8 cellular contexts compared by ENCODE assay signal in the genomic region with DNA sequence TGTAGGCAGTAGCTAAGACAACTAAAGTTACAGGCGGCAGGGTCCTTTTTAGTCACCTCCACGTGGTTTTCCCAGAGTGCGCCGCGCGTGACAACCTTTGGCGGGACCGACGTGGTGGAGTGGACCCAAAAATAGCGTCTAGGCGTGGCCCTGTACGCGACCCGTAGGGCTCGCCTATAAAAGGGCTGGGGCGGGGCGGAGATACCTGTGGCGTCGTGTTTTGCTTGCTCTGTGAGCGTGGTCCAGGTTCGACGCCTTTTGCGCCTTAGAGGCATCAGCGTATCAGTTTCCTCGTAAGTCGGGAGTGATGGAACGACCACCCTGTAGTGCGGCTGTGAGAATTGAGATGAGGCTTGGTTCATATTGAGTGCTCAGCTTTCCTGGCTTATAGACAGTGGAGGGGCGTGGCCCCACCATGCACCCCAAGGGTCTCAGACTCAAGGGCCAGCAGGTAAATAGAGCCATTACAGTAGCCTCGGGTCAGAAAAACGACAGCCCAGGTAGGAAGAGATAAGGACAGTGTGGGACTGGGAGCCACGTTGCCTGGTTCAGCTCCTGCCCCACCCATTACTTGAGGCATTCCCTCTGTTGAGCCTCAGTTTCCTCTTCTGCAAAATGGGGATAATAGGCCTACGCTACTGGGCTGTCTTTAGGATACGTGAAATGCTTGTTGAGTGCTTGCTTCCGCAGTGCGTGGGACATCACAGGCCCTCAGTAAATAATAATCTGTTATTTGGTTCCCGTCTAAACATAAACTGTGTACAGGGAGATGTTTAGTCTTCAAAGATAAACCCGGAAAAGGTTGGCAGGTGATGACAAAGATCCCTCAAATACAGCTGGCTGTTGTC. TPM values are rescaled to one million over a fixed set of nuclear protein-coding genes. Genes with fewer than 3 reads are reported as not detected.
DNase-seq lines count a peak whose midpoint lies in the region; ATAC-seq and TF ChIP-seq lines count a peak whose summit lies in the region.

No MANE protein-coding gene starts in this region.

- POLR2A ChIA-PET in activated CD8-positive, alpha-beta T cell treated with anti-CD3 and anti-CD28 coated beads for 36 hours (lab: Charles Lee): interaction anchor here (0.8 to 2.6 kb wide), 9 partner anchors 16 to 233 kb away, joined by 3 to 12 read pairs (median 6); a partner anchor contains a TSS
- POLR2A ChIA-PET in naive thymus-derived CD8-positive, alpha-beta T cell (lab: Charles Lee): interaction anchor here (0.6 to 2.3 kb wide), 28 partner anchors 8 to 1264 kb away, joined by 3 to 20 read pairs (median 4); a partner anchor contains a TSS

- H3K4me3 ChIP-seq in epithelial cell of proximal tubule (ENCODE audit: low read depth, low read length): peak overlapping the region; percentile 58

- peaks cover 10% of the 10 kb centered on the region for H3K9me3 Mint-ChIP-seq in activated CD8-positive, alpha-beta T cell treated with anti-CD3 and anti-CD28 coated beads for 36 hours
- peaks cover 0 to 11% (median 5%) of the 10 kb centered on the region in 9 donors for H3K9me3 Mint-ChIP-seq in naive thymus-derived CD8-positive, alpha-beta T cell

- H3K4me1 Mint-ChIP-seq in activated CD8-positive, alpha-beta T cell treated with anti-CD3 and anti-CD28 coated beads for 36 hours (ENCODE audit: low read depth): peaks cover 16% of the 10 kb centered on the region
- H3K4me1 Mint-ChIP-seq in naive thymus-derived CD8-positive, alpha-beta T cell: peaks cover 8 to 16% (median 15%) of the 10 kb centered on the region in 4 donors

- intact Hi-C loops in activated CD8-positive, alpha-beta T cell treated with anti-CD3 and anti-CD28 coated beads for 36 hours (cut with micrococcal nuclease): no loop called here

- peak; percentile 79 for DNase-seq in DMS53 treated with DMSO at 0.1 percent for 48 hours (lab: John Stamatoyannopoulos, UW; ENCODE audit: unreplicated experiment)
- DNase-seq in NCI-H748 (lab: John Stamatoyannopoulos, UW; ENCODE audit: unreplicated experiment): peak; percentile 90
- peak; percentile 92 for DNase-seq in activated CD8-positive, alpha-beta T cell treated with anti-CD3 and anti-CD28 coated beads for 36 hours
- DNase-seq in epithelial cell of proximal tubule (ENCODE audit: low read depth): no peak
- DNase-seq in naive thymus-derived CD8-positive, alpha-beta T cell: peak in 6 of 10 donors; percentile 59 to 92 (median 76)
- peak; percentile 84 for DNase-seq in stimulated activated naive CD8-positive, alpha-beta T cell treated with anti-CD3 and anti-CD28 coated beads, Interleukin-15, Interleukin-2, amounts not matched to agents 100 U/mL and 50 U/mL, for 24 hours

- H3K27ac Mint-ChIP-seq in activated CD8-positive, alpha-beta T cell treated with anti-CD3 and anti-CD28 coated beads for 36 hours: peak overlapping the region; percentile 99
- H3K27ac Mint-ChIP-seq in naive thymus-derived CD8-positive, alpha-beta T cell: peak overlapping the region; percentile 98 to 100 (median 100)

- no peak for TF ChIP-seq CTCF in activated CD8-positive, alpha-beta T cell treated with anti-CD3 and anti-CD28 coated beads for 36 hours (IDR thresholded peaks at IDR 0.05)
- no peak for TF ChIP-seq CTCF in epithelial cell of proximal tubule (conservative IDR thresholded peaks at IDR 0.05; ENCODE audit: low read depth, low read length)

- CTCF ChIA-PET in activated CD8-positive, alpha-beta T cell treated with anti-CD3 and anti-CD28 coated beads for 36 hours (lab: Charles Lee): interaction anchor here (1.0 to 3.6 kb wide), 14 partner anchors 8 to 136 kb away, joined by 3 to 40 read pairs (median 3); a partner anchor contains a TSS

- ATAC-seq in HG02852 (IDR thresholded peaks at IDR 0.05; ENCODE audit: unreplicated experiment): peak; percentile 16
- peak; percentile 50 for ATAC-seq in activated CD8-positive, alpha-beta T cell treated with anti-CD3 and anti-CD28 coated beads for 36 hours
- ATAC-seq in naive thymus-derived CD8-positive, alpha-beta T cell: peak; percentile 42 to 44
- ATAC-seq in stimulated activated naive CD8-positive, alpha-beta T cell treated with anti-CD3 and anti-CD28 coated beads, Interleukin-15, Interleukin-2, amounts not matched to agents 100 U/mL and 50 U/mL, for 24 hours: peak; percentile 41
- ATAC-seq in HG03342 (IDR thresholded peaks at IDR 0.05; ENCODE audit: unreplicated experiment): no peak

- peaks cover 14% of the 10 kb centered on the region for H3K36me3 Mint-ChIP-seq in activated CD8-positive, alpha-beta T cell treated with anti-CD3 and anti-CD28 coated beads for 36 hours (ENCODE audit: low read depth)
- peaks cover 0 to 9% (median 6%) of the 10 kb centered on the region in 3 donors for H3K36me3 Mint-ChIP-seq in naive thymus-derived CD8-positive, alpha-beta T cell

- H3K4me3 Mint-ChIP-seq in activated CD8-positive, alpha-beta T cell treated with anti-CD3 and anti-CD28 coated beads for 36 hours: peak overlapping the region; percentile 98
- peak overlapping the region; percentile 95 to 100 (median 97) for H3K4me3 Mint-ChIP-seq in naive thymus-derived CD8-positive, alpha-beta T cell

- no peaks in the 10 kb centered on the region for H3K27me3 Mint-ChIP-seq in activated CD8-positive, alpha-beta T cell treated with anti-CD3 and anti-CD28 coated beads for 36 hours
- no peaks in the 10 kb centered on the region for H3K27me3 Mint-ChIP-seq in naive thymus-derived CD8-positive, alpha-beta T cell

RNA-seq across cellular contexts. Expression of a gene that starts 0.7 kb away (rescaled TPM):
- 10 to 100 TPM; 12.9 to 15.0 TPM for total RNA-seq in activated CD8-positive, alpha-beta T cell treated with anti-CD3 and anti-CD28 coated beads for 36 hours
- 57.3 and 64.8 TPM in 2 replicates for total RNA-seq in epithelial cell of proximal tubule
- total RNA-seq in naive thymus-derived CD8-positive, alpha-beta T cell: 1 to 10 TPM; 6.7 to 8.9 TPM
- polyA plus RNA-seq in naive thymus-derived CD8-positive, alpha-beta T cell: 10 to 100 TPM; 23.7 to 26.3 (median 25.0) TPM

RNA-seq across cellular contexts. Expression of a gene that starts 11.5 kb away (rescaled TPM):
- total RNA-seq in activated CD8-positive, alpha-beta T cell treated with anti-CD3 and anti-CD28 coated beads for 36 hours: 1 to 10 TPM; 1.2 to 1.3 TPM
- total RNA-seq in epithelial cell of proximal tubule: 0.72 TPM in 1 of 2 replicates, not detected in the other
- under 1 TPM; 0.41 to 0.60 TPM for total RNA-seq in naive thymus-derived CD8-positive, alpha-beta T cell
- under 1 TPM in 1 of 3 donors, not detected in 2; 0.17 TPM for polyA plus RNA-seq in naive thymus-derived CD8-positive, alpha-beta T cell

RNA-seq across cellular contexts. Expression of a gene that starts 34.7 kb away (rescaled TPM):
- 10 to 100 TPM; 95.1 to 95.4 TPM for total RNA-seq in activated CD8-positive, alpha-beta T cell treated with anti-CD3 and anti-CD28 coated beads for 36 hours
- total RNA-seq in epithelial cell of proximal tubule: 29.3 and 39.4 TPM in 2 replicates
- 10 to 100 TPM; 25.8 to 26.5 TPM for total RNA-seq in naive thymus-derived CD8-positive, alpha-beta T cell
- under 1 TPM; 0.30 to 0.59 (median 0.40) TPM for polyA plus RNA-seq in naive thymus-derived CD8-positive, alpha-beta T cell
